24 cellular contexts compared by ENCODE assay signal in genomic region chr9:121952611-121953010, GRCh38.
"Had no signal": no experiment of that assay in that cellular context is flagged by ENCODE, and none has a peak within 500 bp of the region (broad histone marks: within the 10 kb centered on the region; RNA-seq: fewer than 3 reads in every experiment).

No MANE protein-coding gene starts in this region.

- DNase-seq: activated CD4-positive, alpha-beta T cell treated with anti-CD3 and anti-CD28 coated beads, Interleukin-2, amount 10 ng/mL, durations not matched to agents 24 days and 14 days; activated CD4-positive, alpha-beta T cell treated with anti-CD3 and anti-CD28 coated beads, Interleukin-2, amount 50 U/mL, for 4 hours; activated CD8-positive, alpha-beta T cell treated with anti-CD3 and anti-CD28 coated beads for 36 hours; activated effector memory CD4-positive, alpha-beta T cell treated with anti-CD3 and anti-CD28 coated beads, Interleukin-2, amount 50 U/mL, for 16 hours; activated naive CD4-positive, alpha-beta T cell; activated naive CD4-positive, alpha-beta T cell treated with anti-CD3 and anti-CD28 coated beads, Interleukin-2, amount 50 U/mL, for 16 hours; activated naive CD8-positive, alpha-beta T cell treated with anti-CD3 and anti-CD28 coated beads for 36 hours; activated T-cell treated with anti-CD3 and anti-CD28 coated beads, Interleukin-2, amount 50 U/mL, for 1 hour; activated T-cell treated with anti-CD3 and anti-CD28 coated beads, Interleukin-2, amount 50 U/mL, for 72 hours; amniotic stem cell; aorta; NCI-H1105; NCI-H1417 treated with DMSO at 0.1 percent for 48 hours; NCI-H187 treated with DMSO at 0.1 percent for 48 hours; NCI-H2081; NCI-H2171 treated with DMSO at 0.1 percent for 48 hours; NCI-H2227 treated with DMSO at 0.1 percent for 48 hours; NCI-H446 treated with DMSO at 0.1 percent for 48 hours; NCI-H524; OCI-M1; Right ventricle myocardium superior; SW 1271; T1000 had no signal

- ATAC-seq: activated CD8-positive, alpha-beta T cell treated with anti-CD3 and anti-CD28 coated beads for 36 hours; activated T-cell treated with anti-CD3 and anti-CD28 coated beads, Interleukin-2, amount 50 U/mL, for 72 hours; activated T-helper 17 cell treated with anti-CD3 and anti-CD28 coated beads, Interleukin-2, amount 50 U/mL, for 72 hours had no signal
